12 cellular contexts compared by ENCODE assay signal in the genomic region with DNA sequence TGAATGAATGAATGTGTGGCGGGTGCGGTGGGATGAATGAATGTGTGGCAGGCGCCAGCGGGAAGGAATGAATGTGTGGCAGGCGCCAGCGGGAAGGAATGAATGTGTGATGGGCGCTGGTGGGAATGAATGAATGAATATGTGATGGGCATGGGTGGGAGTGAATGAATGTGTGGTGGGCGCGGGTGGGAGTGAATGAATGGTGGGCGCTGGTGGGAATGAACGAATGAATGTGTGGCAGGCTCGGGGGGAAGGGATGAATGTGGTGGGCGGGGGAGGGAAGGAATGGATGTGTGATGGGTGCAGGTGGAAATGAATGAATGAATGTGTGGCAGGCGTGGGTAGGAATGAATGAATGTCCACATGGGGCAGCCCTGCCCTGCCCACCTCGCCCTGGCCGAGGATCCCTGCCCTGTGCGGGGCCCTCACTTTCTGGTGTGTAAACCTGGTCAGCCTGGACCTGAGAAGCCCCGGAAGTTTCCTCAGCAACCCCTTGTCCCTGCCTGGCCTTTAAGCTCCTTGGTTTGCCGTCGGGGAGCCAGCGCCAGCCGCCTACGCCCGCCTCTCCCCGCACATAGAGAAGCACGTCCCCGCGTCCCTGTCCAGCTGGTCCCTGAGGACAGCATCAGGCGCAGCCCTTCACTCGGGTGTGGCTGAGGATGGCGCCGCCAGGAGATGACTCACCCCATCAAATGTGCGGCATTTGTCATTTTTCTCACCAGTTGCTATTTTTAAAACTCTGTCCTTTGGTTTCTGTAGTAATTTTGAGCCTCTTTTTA.
DNase-seq lines count a peak whose midpoint lies in the region; ATAC-seq and TF ChIP-seq lines count a peak whose summit lies in the region.
"Had no signal": no experiment of that assay in that cellular context is flagged by ENCODE, and none has a peak within 500 bp of the region (broad histone marks: within the 10 kb centered on the region; RNA-seq: fewer than 3 reads in every experiment).

No MANE protein-coding gene starts in this region.

- no peak overlapping the region for H3K4me3 ChIP-seq in cardiac fibroblast (replicated peaks in 1 of 2; ENCODE audit: low read depth in 2 of 2, low read length in 2 of 2)

- no peaks in the 10 kb centered on the region for H3K36me3 Mint-ChIP-seq in stimulated activated naive B cell treated with anti-CD40 and anti-IgM and Interleukin-4, amounts not matched to agents 10 μg/mL and 1 μg/mL and 100 μg/mL, for 72 hours

- H3K4me1 Mint-ChIP-seq in stimulated activated naive B cell treated with anti-CD40 and anti-IgM and Interleukin-4, amounts not matched to agents 10 μg/mL and 1 μg/mL and 100 μg/mL, for 72 hours = peaks cover 0 to 4% of the 10 kb centered on the region in 2 donors

- H3K9me3 Mint-ChIP-seq in stimulated activated naive B cell treated with anti-CD40 and anti-IgM and Interleukin-4, amounts not matched to agents 10 μg/mL and 1 μg/mL and 100 μg/mL, for 72 hours = no peaks in the 10 kb centered on the region

- H3K4me3 Mint-ChIP-seq in stimulated activated naive B cell treated with anti-CD40 and anti-IgM and Interleukin-4, amounts not matched to agents 10 μg/mL and 1 μg/mL and 100 μg/mL, for 72 hours = no peak overlapping the region

- peak overlapping the region; percentile 59 for H3K27ac Mint-ChIP-seq in stimulated activated naive B cell treated with anti-CD40 and anti-IgM and Interleukin-4, amounts not matched to agents 10 μg/mL and 1 μg/mL and 100 μg/mL, for 72 hours

- peaks cover 22 to 25% of the 10 kb centered on the region in 2 donors for H3K27me3 Mint-ChIP-seq in stimulated activated naive B cell treated with anti-CD40 and anti-IgM and Interleukin-4, amounts not matched to agents 10 μg/mL and 1 μg/mL and 100 μg/mL, for 72 hours

- DNase-seq in NCI-H82 (lab: John Stamatoyannopoulos, UW) (peak; percentile 9), NCI-H82 treated with DMSO at 0.1 percent for 48 hours (lab: John Stamatoyannopoulos, UW; ENCODE audit: unreplicated experiment) (no peak), LoVo (ENCODE audit: low spot score) (peak; percentile 16), cardiac fibroblast (ENCODE audit: low read depth in 2 of 2) (peak; percentile 3 to 11), mesenteric fat pad (ENCODE audit: low spot score) (no peak), NCI-H1105 treated with DMSO at 0.1 percent for 48 hours (lab: John Stamatoyannopoulos, UW) (no peak)
- no peak for DNase-seq in stimulated activated naive B cell treated with anti-CD40 and anti-IgM and Interleukin-4, amounts not matched to agents 10 μg/mL and 1 μg/mL and 100 μg/mL, for 72 hours
- no peak for DNase-seq in NK-92 treated with Interleukin-12 subunit alpha and Interleukin-12 subunit beta, amount 100 ng/mL, for 24 hours (lab: John Stamatoyannopoulos, UW)
- DNase-seq: activated T-cell treated with anti-CD3 and anti-CD28 coated beads for 4 hours, H7, midbrain had no signal

- TF ChIP-seq CTCF in cardiac fibroblast (IDR thresholded peaks at IDR 0.05; ENCODE audit: low read depth, low read length) = no peak

- ATAC-seq in stimulated activated naive B cell treated with anti-CD40 and anti-IgM and Interleukin-4, amounts not matched to agents 10 μg/mL and 1 μg/mL and 100 μg/mL, for 72 hours (replicated peaks) = no peak
- ATAC-seq: sciatic nerve had no signal

Comparison
In these comparisons a context has a peak if more than half of its experiments do, and no peak if none do; other contexts are left out.
1. DNase-seq: peak in NCI-H82 (single experiment), LoVo (single experiment) and cardiac fibroblast (2 of 2); none in NCI-H82 treated with DMSO at 0.1 percent for 48 hours (single experiment), stimulated activated naive B cell treated with anti-CD40 and anti-IgM and Interleukin-4, amounts not matched to agents 10 μg/mL and 1 μg/mL and 100 μg/mL, for 72 hours (single experiment), NK-92 treated with Interleukin-12 subunit alpha and Interleukin-12 subunit beta, amount 100 ng/mL, for 24 hours (single experiment), mesenteric fat pad (single experiment) and NCI-H1105 treated with DMSO at 0.1 percent for 48 hours (single experiment).